17 cellular contexts compared by ENCODE assay signal in the genomic region with DNA sequence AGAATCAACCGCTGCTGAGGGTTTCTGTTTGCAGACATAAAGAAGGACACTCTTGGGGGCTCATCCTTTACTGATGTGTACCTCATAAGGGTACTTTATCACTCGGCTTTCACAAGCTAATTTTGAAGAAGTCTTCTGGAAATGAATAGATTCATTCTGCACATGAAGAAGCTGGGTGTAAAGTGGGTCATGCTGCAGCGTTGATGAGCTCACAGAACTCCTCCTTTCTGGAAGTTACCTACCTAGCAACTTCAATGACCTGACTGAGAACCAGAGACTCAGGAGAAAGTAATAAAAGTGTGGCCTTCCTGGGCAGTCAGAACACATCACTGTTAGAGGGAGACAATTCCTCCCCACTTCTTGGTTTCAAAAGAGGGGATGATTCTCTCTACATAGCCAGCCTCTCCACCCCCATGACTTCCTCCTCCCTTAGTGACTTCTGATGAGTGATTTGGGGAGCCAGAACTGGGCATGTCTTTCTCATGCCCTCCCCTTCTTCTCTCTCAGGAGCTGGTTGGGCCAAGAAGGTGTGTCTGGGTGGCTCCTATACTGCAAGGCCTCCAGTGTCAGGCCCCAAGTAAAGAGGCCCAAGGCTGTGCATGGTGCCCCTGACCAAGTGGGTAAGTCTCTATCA. TPM values are rescaled to one million over a fixed set of nuclear protein-coding genes. Genes with fewer than 3 reads are reported as not detected.
A peak's percentile ranks its signal among the peaks of the same experiment; 100 is the strongest.
DNase-seq lines count a peak whose midpoint lies in the region; ATAC-seq and TF ChIP-seq lines count a peak whose summit lies in the region.
"Had no signal": no experiment of that assay in that cellular context is flagged by ENCODE, and none has a peak within 500 bp of the region (broad histone marks: within the 10 kb centered on the region; RNA-seq: fewer than 3 reads in every experiment).

No MANE protein-coding gene starts in this region.

- H3K27ac Mint-ChIP-seq in CD8-positive, alpha-beta T cell = no peak overlapping the region

- peaks cover 27% of the 10 kb centered on the region for H3K36me3 Mint-ChIP-seq in CD8-positive, alpha-beta T cell

- no peaks in the 10 kb centered on the region for H3K36me3 ChIP-seq in CD8-positive, alpha-beta T cell (ENCODE audit: insufficient read depth, low read length)

- CTCF ChIA-PET in CD8-positive, alpha-beta T cell (lab: Charles Lee) = no interaction called here

- H3K4me1 ChIP-seq in CD8-positive, alpha-beta T cell (ENCODE audit: insufficient read depth, low read length) = no peaks in the 10 kb centered on the region

- intact Hi-C loops in CD8-positive, alpha-beta T cell (cut with DNase I, micrococcal nuclease) = no loop called here

- no peaks in the 10 kb centered on the region for H3K4me1 Mint-ChIP-seq in CD8-positive, alpha-beta T cell (ENCODE audit: low read depth)

- H3K27me3 Mint-ChIP-seq in CD8-positive, alpha-beta T cell (ENCODE audit: low read depth) = no peaks in the 10 kb centered on the region

- DNase-seq in GM12865 (ENCODE audit: low read depth) = peak; percentile 10
- no peak for DNase-seq in CD8-positive, alpha-beta T cell
- DNase-seq: CD8-positive, alpha-beta memory T cell; GM23248; NCI-H1105; NCI-H1694 treated with DMSO at 0.1 percent for 48 hours; NCI-H69; NK-92 treated with Interleukin-12 subunit alpha and Interleukin-12 subunit beta, amount 100 ng/mL, for 24 hours; PC-3 had no signal

- ATAC-seq in GM18502 (IDR thresholded peaks at IDR 0.05; ENCODE audit: poor library complexity, unreplicated experiment) = peak; percentile 40
- peak; percentile 49 for ATAC-seq in GM21529 (IDR thresholded peaks at IDR 0.05; ENCODE audit: unreplicated experiment)
- peak; percentile 69 for ATAC-seq in HG03520 (IDR thresholded peaks at IDR 0.05; ENCODE audit: unreplicated experiment)
- ATAC-seq in CD8-positive, alpha-beta T cell = no peak
- ATAC-seq in GM19455 (IDR thresholded peaks at IDR 0.05; ENCODE audit: unreplicated experiment) = no peak
- no peak for ATAC-seq in GM21737 (IDR thresholded peaks at IDR 0.05; ENCODE audit: unreplicated experiment)
- ATAC-seq: HepG2, PC-3 had no signal

- H3K4me3 ChIP-seq in GM12865 (ENCODE audit: low read depth, low read length) = no peak overlapping the region
- H3K4me3 ChIP-seq in CD8-positive, alpha-beta T cell (ENCODE audit: low read depth, low read length) = no peak overlapping the region
- H3K4me3 ChIP-seq: GM23248, SJSA1 had no signal

- TF ChIP-seq CTCF in GM12865 (IDR thresholded peaks at IDR 0.05; ENCODE audit: insufficient read depth, low read depth, low read length, missing control alignments) = no peak
- TF ChIP-seq CTCF in CD8-positive, alpha-beta T cell (IDR thresholded peaks at IDR 0.05) = no peak

- no peak overlapping the region for H3K4me3 Mint-ChIP-seq in CD8-positive, alpha-beta T cell
- H3K4me3 Mint-ChIP-seq: CD8-positive, alpha-beta memory T cell had no signal

- H3K9me3 ChIP-seq in CD8-positive, alpha-beta T cell (ENCODE audit: low read length) = no peaks in the 10 kb centered on the region
- H3K9me3 ChIP-seq: SJSA1 had no signal

- H3K27me3 ChIP-seq in CD8-positive, alpha-beta T cell (ENCODE audit: insufficient read depth, low read length) = no peaks in the 10 kb centered on the region
- H3K27me3 ChIP-seq: SJSA1 had no signal

- no peak overlapping the region for H3K27ac ChIP-seq in CD8-positive, alpha-beta T cell (ENCODE audit: low read depth, low read length)
- H3K27ac ChIP-seq: GM23248, KMS-11, SJSA1 had no signal

- POLR2A ChIA-PET in CD8-positive, alpha-beta T cell (lab: Charles Lee) = interaction anchor here (1.2 kb wide), 1 partner anchor 10 kb away, joined by 3 read pairs; no protein-coding TSS in a partner anchor

- H3K9me3 Mint-ChIP-seq in CD8-positive, alpha-beta T cell = no peaks in the 10 kb centered on the region
- H3K9me3 Mint-ChIP-seq: CD8-positive, alpha-beta memory T cell had no signal

RNA-seq across cellular contexts. Expression of a gene that starts 27.0 kb away (rescaled TPM):
- total RNA-seq in CD8-positive, alpha-beta T cell = 10 to 100 TPM; 36.4 to 36.7 TPM

RNA-seq across cellular contexts. Expression of a gene that starts 59.0 kb away (rescaled TPM):
- under 1 TPM; 0.73 to 0.92 TPM for total RNA-seq in CD8-positive, alpha-beta T cell
- total RNA-seq: GM23248, HepG2 had no signal

Comparison
In these comparisons a context has a peak if more than half of its experiments do, and no peak if none do; other contexts are left out.
1. ATAC-seq: peak in GM18502 (single experiment), GM21529 (single experiment) and HG03520 (single experiment); none in CD8-positive, alpha-beta T cell (single experiment), GM19455 (single experiment) and GM21737 (single experiment).